In genomic region chr12:67208326-67209067, GRCh38 we compare ENCODE assay signal across 18 cellular contexts.
"Had no signal": no experiment of that assay in that cellular context is flagged by ENCODE, and none has a peak within 500 bp of the region (broad histone marks: within the 10 kb centered on the region; RNA-seq: fewer than 3 reads in every experiment).

No MANE protein-coding gene starts in this region.

- H3K4me1 ChIP-seq: esophagus squamous epithelium, gastroesophageal sphincter, parathyroid adenoma, prostate gland, spleen, transverse colon had no signal

- H3K27ac Mint-ChIP-seq: effector memory CD8-positive, alpha-beta T cell; immature natural killer cell; naive thymus-derived CD4-positive, alpha-beta T cell; nephron progenitor cell; stimulated activated memory B cell treated with anti-CD40 and anti-IgM and Interleukin-4, amounts not matched to agents 10 μg/mL and 1 μg/mL and 100 μg/mL, for 72 hours; stimulated activated naive CD8-positive, alpha-beta T cell treated with anti-CD3 and anti-CD28 coated beads, Interleukin-15, amount 100 ng/mL, for 72 hours had no signal

- H3K36me3 Mint-ChIP-seq: immature natural killer cell; naive thymus-derived CD4-positive, alpha-beta T cell; stimulated activated memory B cell treated with anti-CD40 and anti-IgM and Interleukin-4, amounts not matched to agents 10 μg/mL and 1 μg/mL and 100 μg/mL, for 72 hours had no signal

- H3K9me3 ChIP-seq: esophagus squamous epithelium, gastroesophageal sphincter, prostate gland, spleen, thoracic aorta, transverse colon had no signal

- H3K27ac ChIP-seq: esophagus squamous epithelium, gastroesophageal sphincter, parathyroid adenoma, prostate gland, thoracic aorta, transverse colon had no signal

- H3K4me3 Mint-ChIP-seq: effector memory CD8-positive, alpha-beta T cell; immature natural killer cell; naive thymus-derived CD4-positive, alpha-beta T cell; nephron progenitor cell; stimulated activated memory B cell treated with anti-CD40 and anti-IgM and Interleukin-4, amounts not matched to agents 10 μg/mL and 1 μg/mL and 100 μg/mL, for 72 hours; stimulated activated naive CD8-positive, alpha-beta T cell treated with anti-CD3 and anti-CD28 coated beads, Interleukin-15, amount 100 ng/mL, for 72 hours had no signal

- DNase-seq: effector memory CD8-positive, alpha-beta T cell; esophagus squamous epithelium; foreskin fibroblast; immature natural killer cell; naive thymus-derived CD4-positive, alpha-beta T cell; nephron progenitor cell; spleen; stimulated activated CD4-positive, alpha-beta T cell treated with anti-CD3 and anti-CD28 coated beads, Interleukin-15, amount 100 ng/mL, for 24 hours; stimulated activated CD4-positive, alpha-beta T cell treated with anti-CD3 and anti-CD28 coated beads, Interleukin-1b, Interleukin-23, amount 100 ng/mL, for 48 hours; stimulated activated CD4-positive, alpha-beta T cell treated with anti-CD3 and anti-CD28 coated beads, Interleukin-4, amount 100 ng/mL, for 24 hours; stimulated activated naive CD8-positive, alpha-beta T cell treated with anti-CD3 and anti-CD28 coated beads, Interleukin-15, amount 100 ng/mL, for 72 hours; substantia nigra; transverse colon had no signal

- H3K36me3 ChIP-seq: esophagus squamous epithelium, gastroesophageal sphincter, prostate gland, spleen, thoracic aorta, transverse colon had no signal

- H3K27me3 ChIP-seq: gastroesophageal sphincter, transverse colon had no signal

- H3K79me2 ChIP-seq: parathyroid adenoma had no signal

- H3K4me1 Mint-ChIP-seq: immature natural killer cell; naive thymus-derived CD4-positive, alpha-beta T cell; stimulated activated memory B cell treated with anti-CD40 and anti-IgM and Interleukin-4, amounts not matched to agents 10 μg/mL and 1 μg/mL and 100 μg/mL, for 72 hours; stimulated activated naive CD8-positive, alpha-beta T cell treated with anti-CD3 and anti-CD28 coated beads, Interleukin-15, amount 100 ng/mL, for 72 hours had no signal

- H3K9ac ChIP-seq: parathyroid adenoma had no signal

- H3K4me3 ChIP-seq: esophagus squamous epithelium, gastroesophageal sphincter, prostate gland, spleen, thoracic aorta, transverse colon had no signal

- H3K9me3 Mint-ChIP-seq: effector memory CD8-positive, alpha-beta T cell; naive thymus-derived CD4-positive, alpha-beta T cell; nephron progenitor cell; stimulated activated memory B cell treated with anti-CD40 and anti-IgM and Interleukin-4, amounts not matched to agents 10 μg/mL and 1 μg/mL and 100 μg/mL, for 72 hours; stimulated activated naive CD8-positive, alpha-beta T cell treated with anti-CD3 and anti-CD28 coated beads, Interleukin-15, amount 100 ng/mL, for 72 hours had no signal
